ENCODE assay signal across 9 cellular contexts in genomic region chr1:167121375-167122120, GRCh38. TPM values are rescaled to one million over a fixed set of nuclear protein-coding genes. Genes with fewer than 3 reads are reported as not detected.
DNase-seq lines count a peak whose midpoint lies in the region; ATAC-seq, FAIRE-seq and TF ChIP-seq lines count a peak whose summit lies in the region.
"Had no signal": no experiment of that assay in that cellular context is flagged by ENCODE, and none has a peak within 500 bp of the region (broad histone marks: within the 10 kb centered on the region; RNA-seq: fewer than 3 reads in every experiment).

No MANE protein-coding gene starts in this region.

- peaks cover 0 to 4% (median 3%) of the 10 kb centered on the region in 3 donors for H3K4me1 Mint-ChIP-seq in T-cell

- peak overlapping the region; percentile 75 for H3K4me2 ChIP-seq in keratinocyte (ENCODE audit: control insufficient read depth, extremely low read depth, insufficient read depth, low read depth, low read length)

- H3K9me3 Mint-ChIP-seq in T-cell: no peaks in the 10 kb centered on the region

- H3K4me1 ChIP-seq in keratinocyte (ENCODE audit: control insufficient read depth, extremely low read depth, insufficient read depth, low read length): peaks cover 7% of the 10 kb centered on the region

- no peaks in the 10 kb centered on the region for H3K9me1 ChIP-seq in keratinocyte (ENCODE audit: control insufficient read depth, extremely low read depth, insufficient read depth, low read length)

- POLR2A ChIA-PET in T-cell (lab: Charles Lee): no interaction called here

- H3K27me3 Mint-ChIP-seq in T-cell: peaks cover 6 to 10% of the 10 kb centered on the region in 2 donors

- dilution Hi-C loops in keratinocyte (cut with MboI; ENCODE audit: extremely low pct_ligation_motif_present, low sequenced_read_pairs): no loop called here

- H3K4me3 ChIP-seq in GM08714 (ENCODE audit: low read length) (peak overlapping the region; percentile 21; the same call in 1 of the 2 replicates), bronchial epithelial cell (ENCODE audit: low read depth, low read length) (peak overlapping the region; percentile 14), keratinocyte (ENCODE audit: control insufficient read depth in 2 of 3, extremely low read depth in 1 of 3, insufficient read depth in 2 of 3, low read depth in 1 of 3, low read length in 3 of 3) (peak overlapping the region; percentile 25 to 56 (median 41))

- H3K27ac ChIP-seq in keratinocyte (ENCODE audit: control insufficient read depth, insufficient read depth, low read length): no peak overlapping the region

- TF ChIP-seq CTCF in bronchial epithelial cell (IDR thresholded peaks at IDR 0.05; ENCODE audit: insufficient read depth, low read length, severe bottlenecking): no peak
- TF ChIP-seq CTCF in keratinocyte (optimal IDR thresholded peaks at IDR 0.05 in 1 of 3, IDR thresholded peaks at IDR 0.05 in 1 of 3, conservative IDR thresholded peaks at IDR 0.05 in 1 of 3; ENCODE audit: extremely low read depth in 1 of 3, insufficient read depth in 2 of 3, low read length in 3 of 3): no peak

- no peaks in the 10 kb centered on the region for H3K27me3 ChIP-seq in bronchial epithelial cell (ENCODE audit: control insufficient read depth, insufficient read depth, low read length)
- H3K27me3 ChIP-seq in keratinocyte (ENCODE audit: control insufficient read depth, extremely low read depth, insufficient read depth, low read length): no peaks in the 10 kb centered on the region

- FAIRE-seq in bronchial epithelial cell (lab: Jason Lieb, UNC) (no peak), keratinocyte (lab: Jason Lieb, UNC) (peak; percentile 13), urothelium cell line (lab: Jason Lieb, UNC) (no peak)
- FAIRE-seq: islet of Langerhans had no signal

- DNase-seq in T-cell (peak in 29 of 34 experiments; percentile 1 to 49 (median 23)), bronchial epithelial cell (ENCODE audit: low read depth) (peak; percentile 47), keratinocyte (ENCODE audit: low read depth, low spot score) (no peak), KG1 (lab: John Stamatoyannopoulos, UW) (no peak), urothelium cell line (ENCODE audit: low spot score) (no peak)
- DNase-seq in stimulated activated CD4-positive, alpha-beta T cell treated with anti-CD3 and anti-CD28 coated beads, Interleukin-2, amount 100 ng/mL, for 4 hours (ENCODE audit: low read depth): peak; percentile 9

- H3K27ac Mint-ChIP-seq in T-cell: peak overlapping the region; percentile 66 to 67

- CTCF ChIA-PET in T-cell (lab: Charles Lee): interaction anchor here (0.7 to 1.4 kb wide), 6 partner anchors 8 to 241 kb away, joined by 3 to 5 read pairs (median 4); no protein-coding TSS in a partner anchor

- H2AFZ ChIP-seq in keratinocyte (ENCODE audit: control insufficient read depth, low read length): peak overlapping the region; percentile 95

- no peaks in the 10 kb centered on the region for H3K9me3 ChIP-seq in keratinocyte (ENCODE audit: control insufficient read depth, low read depth, low read length)

- H3K36me3 Mint-ChIP-seq in T-cell: no peaks in the 10 kb centered on the region

- peak overlapping the region; percentile 28 for H3K9ac ChIP-seq in keratinocyte (ENCODE audit: control insufficient read depth, extremely low read depth, insufficient read depth, low read length)

- H4K20me1 ChIP-seq in keratinocyte (ENCODE audit: control insufficient read depth, extremely low read depth, insufficient read depth, low read length): no peaks in the 10 kb centered on the region

- peak; percentile 77 to 86 (median 82) for ATAC-seq in T-cell (replicated peaks in 1 of 4)
- no peak for ATAC-seq in HG03342 (IDR thresholded peaks at IDR 0.05; ENCODE audit: unreplicated experiment)

- no peaks in the 10 kb centered on the region for H3K79me2 ChIP-seq in keratinocyte (ENCODE audit: control insufficient read depth, insufficient read depth, low read length)

- H3K4me3 Mint-ChIP-seq in T-cell: peak overlapping the region; percentile 80 to 87 (median 84)

- H3K36me3 ChIP-seq in bronchial epithelial cell (ENCODE audit: control insufficient read depth, insufficient read depth, low read length) (no peaks in the 10 kb centered on the region), keratinocyte (ENCODE audit: control insufficient read depth in 2 of 2, extremely low read depth in 1 of 2, insufficient read depth in 2 of 2, low read length in 2 of 2) (no peaks in the 10 kb centered on the region)

RNA-seq across cellular contexts. Expression of gene STYXL2, which starts 27.7 kb away (rescaled TPM):
- total RNA-seq in T-cell: not detected
- not detected in 2 replicates for total RNA-seq in bronchial epithelial cell
- polyA plus RNA-seq in keratinocyte: not detected in 3 replicates
- not detected for polyA plus RNA-seq in keratinocyte (2011; ENCODE audit: low read depth)
- not detected in 2 replicates for polyA plus RNA-seq in keratinocyte (2011; cell fraction: cytosol; rRNA removed)
- not detected in 2 replicates for polyA plus RNA-seq in keratinocyte (2011; cell fraction: nucleus; rRNA removed)
- not detected in 2 replicates for polyA plus RNA-seq in keratinocyte (2012; ENCODE audit: low replicate concordance)
- not detected in 3 replicates for polyA minus RNA-seq in keratinocyte
- polyA minus RNA-seq in keratinocyte (2011; cell fraction: cytosol; rRNA and poly(A)+ RNA removed): not detected
- not detected in 2 replicates for polyA minus RNA-seq in keratinocyte (2011; cell fraction: nucleus; rRNA and poly(A)+ RNA removed)

RNA-seq across cellular contexts. Expression of gene GPA33, which starts 31.4 kb away (rescaled TPM):
- 10 to 100 TPM in 4 of 5 donors, 1 to 10 TPM in 1; 8.6 to 22.8 (median 17.7) TPM for total RNA-seq in T-cell
- total RNA-seq in bronchial epithelial cell: not detected in 2 replicates
- polyA plus RNA-seq in keratinocyte: not detected in 3 replicates
- polyA plus RNA-seq in keratinocyte (2011; ENCODE audit: low read depth): not detected
- not detected in 2 replicates for polyA plus RNA-seq in keratinocyte (2011; cell fraction: cytosol; rRNA removed)
- not detected in 2 replicates for polyA plus RNA-seq in keratinocyte (2011; cell fraction: nucleus; rRNA removed)
- not detected in 2 replicates for polyA plus RNA-seq in keratinocyte (2012; ENCODE audit: low replicate concordance)
- not detected in 3 replicates for polyA minus RNA-seq in keratinocyte
- polyA minus RNA-seq in keratinocyte (2011; cell fraction: cytosol; rRNA and poly(A)+ RNA removed): not detected
- polyA minus RNA-seq in keratinocyte (2011; cell fraction: nucleus; rRNA and poly(A)+ RNA removed): not detected in 2 replicates

Comparison
In these comparisons a context has a peak if more than half of its experiments do, and no peak if none do; other contexts are left out.
1. DNase-seq: peak in T-cell (29 of 34), bronchial epithelial cell (single experiment) and stimulated activated CD4-positive, alpha-beta T cell treated with anti-CD3 and anti-CD28 coated beads, Interleukin-2, amount 100 ng/mL, for 4 hours (single experiment); none in keratinocyte (single experiment), KG1 (single experiment) and urothelium cell line (single experiment).
2. Peak in every context shown above with its lines, with median percentiles within 50 percentile points of each other: H3K4me3 ChIP-seq.